ENCODE assay signal across 24 cellular contexts in the genomic region with DNA sequence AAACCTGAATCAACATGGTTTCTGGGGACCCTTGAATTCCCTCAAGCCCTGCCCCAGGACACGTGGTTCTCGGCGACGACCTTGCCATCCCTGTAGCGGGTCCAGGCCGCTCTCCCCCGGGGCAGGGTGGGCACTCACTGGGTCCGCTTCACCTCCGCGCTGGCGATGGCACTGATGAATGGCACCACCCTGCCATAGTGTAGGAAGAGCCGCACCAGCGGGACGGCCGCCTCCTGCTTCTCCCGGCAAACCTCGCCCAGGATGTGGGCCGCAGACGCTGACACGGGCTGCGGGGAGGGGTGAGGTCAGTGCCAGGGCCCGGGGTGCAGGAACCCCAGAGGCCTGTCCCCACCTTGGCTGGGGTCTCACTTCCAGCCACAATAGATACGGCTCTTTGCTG. TPM values are rescaled to one million over a fixed set of nuclear protein-coding genes. Genes with fewer than 3 reads are reported as not detected.
"Had no signal": no experiment of that assay in that cellular context is flagged by ENCODE, and none has a peak within 500 bp of the region (broad histone marks: within the 10 kb centered on the region; RNA-seq: fewer than 3 reads in every experiment).

No MANE protein-coding gene starts in this region.

- H3K9me3 Mint-ChIP-seq: nephron progenitor cell; stimulated activated memory B cell treated with anti-CD40 and anti-IgM and Interleukin-4, amounts not matched to agents 10 μg/mL and 1 μg/mL and 100 μg/mL, for 72 hours; T-helper 1 cell treated with Interleukin-12 subunit alpha and Interleukin-12 subunit beta and Interleukin-4 antibody, amounts not matched to agents 30 μg/mL and 1 μg/mL, for 36 hours had no signal

- H3K27me3 Mint-ChIP-seq: stimulated activated memory B cell treated with anti-CD40 and anti-IgM and Interleukin-4, amounts not matched to agents 10 μg/mL and 1 μg/mL and 100 μg/mL, for 72 hours had no signal

- H3K4me3 Mint-ChIP-seq: nephron progenitor cell; stimulated activated memory B cell treated with anti-CD40 and anti-IgM and Interleukin-4, amounts not matched to agents 10 μg/mL and 1 μg/mL and 100 μg/mL, for 72 hours; T-helper 1 cell treated with Interleukin-12 subunit alpha and Interleukin-12 subunit beta and Interleukin-4 antibody, amounts not matched to agents 30 μg/mL and 1 μg/mL, for 36 hours had no signal

- ATAC-seq: activated CD4-positive, CD25-positive, alpha-beta regulatory T cell treated with anti-CD3 and anti-CD28 coated beads, Interleukin-2, amount 50 U/mL, for 24 hours; gastroesophageal sphincter; left colon; mucosa of descending colon; pancreas; stimulated activated memory B cell treated with anti-CD40 and anti-IgM and Interleukin-4, amounts not matched to agents 10 μg/mL and 1 μg/mL and 100 μg/mL, for 72 hours had no signal

- H3K27ac Mint-ChIP-seq: nephron progenitor cell; stimulated activated memory B cell treated with anti-CD40 and anti-IgM and Interleukin-4, amounts not matched to agents 10 μg/mL and 1 μg/mL and 100 μg/mL, for 72 hours; T-helper 1 cell treated with Interleukin-12 subunit alpha and Interleukin-12 subunit beta and Interleukin-4 antibody, amounts not matched to agents 30 μg/mL and 1 μg/mL, for 36 hours had no signal

- DNase-seq: activated CD4-positive, alpha-beta T cell treated with anti-CD3 and anti-CD28 coated beads for 48 hours; activated CD4-positive, alpha-beta T cell treated with anti-CD3 and anti-CD28 coated beads, Interleukin-2, amount 50 U/mL, for 48 hours; activated CD8-positive, alpha-beta memory T cell treated with anti-CD3 and anti-CD28 coated beads for 24 hours; activated gamma-delta T cell; amygdala; central memory CD4-positive, alpha-beta T cell; left colon; mucosa of descending colon; nephron progenitor cell; nucleus accumbens; retina; sigmoid colon; SK-N-SH; small intestine; stimulated activated CD4-positive, alpha-beta T cell treated with anti-CD3 and anti-CD28 coated beads, Interleukin-4, amount 100 ng/mL, for 24 hours; SW 1271; T1000; WERI-Rb-1 had no signal

RNA-seq across cellular contexts. Expression of gene C13orf46, which starts 44.1 kb away (rescaled TPM):
- total RNA-seq: myocyte had no signal
